Comparison of ENCODE assay signal across 8 cellular contexts in genomic region chr3:15108082-15108545, GRCh38. TPM values are rescaled to one million over a fixed set of nuclear protein-coding genes. Genes with fewer than 3 reads are reported as not detected.
DNase-seq lines count a peak whose midpoint lies in the region; ATAC-seq and TF ChIP-seq lines count a peak whose summit lies in the region.

No MANE protein-coding gene starts in this region.

- H3K27ac ChIP-seq in lung (ENCODE audit: low read depth in 1 of 2, low read length in 1 of 2) = no peak overlapping the region

- H3K36me3 Mint-ChIP-seq in activated CD4-positive, alpha-beta T cell treated with anti-CD3 and anti-CD28 coated beads, Interleukin-2, amount 10 ng/mL, durations not matched to agents 24 days and 14 days (ENCODE audit: low read depth) = no peaks in the 10 kb centered on the region

- H3K36me3 ChIP-seq in lung (ENCODE audit: control insufficient read depth in 2 of 2, insufficient read depth in 2 of 2, low read length in 2 of 2) = no peaks in the 10 kb centered on the region

- 12 to 16% methylated on average over 11 of the region's 11 CpGs for WGBS in lung, 2 donors

- no peak overlapping the region for H3K27ac Mint-ChIP-seq in activated CD4-positive, alpha-beta T cell treated with anti-CD3 and anti-CD28 coated beads, Interleukin-2, amount 10 ng/mL, durations not matched to agents 24 days and 14 days

- TF ChIP-seq CTCF in GM12874 (IDR thresholded peaks at IDR 0.05; ENCODE audit: insufficient read depth, low read depth, low read length) (peak; percentile 93), lung (IDR thresholded peaks at IDR 0.05; ENCODE audit: control extremely low read depth, extremely low read depth) (peak; percentile 76)

- H3K27me3 Mint-ChIP-seq in activated CD4-positive, alpha-beta T cell treated with anti-CD3 and anti-CD28 coated beads, Interleukin-2, amount 10 ng/mL, durations not matched to agents 24 days and 14 days = peaks cover 16% of the 10 kb centered on the region

- no peak overlapping the region for H3K4me3 ChIP-seq in lung

- H3K4me1 ChIP-seq in lung (ENCODE audit: control insufficient read depth in 2 of 2, insufficient read depth in 2 of 2, low read length in 2 of 2) = peaks cover 0 to 2% of the 10 kb centered on the region in 2 donors

- H3K4me3 Mint-ChIP-seq in activated CD4-positive, alpha-beta T cell treated with anti-CD3 and anti-CD28 coated beads, Interleukin-2, amount 10 ng/mL, durations not matched to agents 24 days and 14 days = no peak overlapping the region

- peak; percentile 67 for ATAC-seq in HG02840 (IDR thresholded peaks at IDR 0.05; ENCODE audit: low FRiP score, unreplicated experiment)
- peak; percentile 94 for ATAC-seq in lung (ENCODE audit: insufficient read depth, low FRiP score)

- H3K27me3 ChIP-seq in lung (ENCODE audit: control insufficient read depth, insufficient read depth) = no peaks in the 10 kb centered on the region

- peaks cover 8% of the 10 kb centered on the region for H3K4me1 Mint-ChIP-seq in activated CD4-positive, alpha-beta T cell treated with anti-CD3 and anti-CD28 coated beads, Interleukin-2, amount 10 ng/mL, durations not matched to agents 24 days and 14 days

- no peaks in the 10 kb centered on the region for H3K9me3 Mint-ChIP-seq in activated CD4-positive, alpha-beta T cell treated with anti-CD3 and anti-CD28 coated beads, Interleukin-2, amount 10 ng/mL, durations not matched to agents 24 days and 14 days

- DNase-seq in NCI-H446 treated with DMSO at 0.1 percent for 48 hours (lab: John Stamatoyannopoulos, UW) (peak; percentile 16), dermis microvascular lymphatic vessel endothelial cell (ENCODE audit: low read depth in 2 of 2) (peak; percentile 41 to 73), lung (ENCODE audit: low spot score) (peak; percentile 71), OCI-M2 (lab: John Stamatoyannopoulos, UW; ENCODE audit: unreplicated experiment) (no peak)
- DNase-seq in activated CD4-positive, alpha-beta T cell treated with anti-CD3 and anti-CD28 coated beads, Interleukin-2, amount 10 ng/mL, durations not matched to agents 24 days and 14 days = peak; percentile 92
- peak; percentile 58 for DNase-seq in stimulated activated CD8-positive, alpha-beta memory T cell treated with anti-CD3 and anti-CD28 coated beads, Interleukin-12 subunit alpha, Interleukin-12 subunit beta, amount 100 ng/mL, for 1 hour (ENCODE audit: low read depth)

- intact Hi-C loops in activated CD4-positive, alpha-beta T cell treated with anti-CD3 and anti-CD28 coated beads, Interleukin-2, amount 10 ng/mL, durations not matched to agents 24 days and 14 days (cut with micrococcal nuclease) = loop anchor here (1.0 to 5.0 kb wide), 4 partner anchors 159 to 1139 kb away; no protein-coding TSS in a partner anchor

- H3K9me3 ChIP-seq in lung (ENCODE audit: control insufficient read depth in 2 of 2, insufficient read depth in 1 of 2, low read length in 1 of 2) = no peaks in the 10 kb centered on the region

RNA-seq across cellular contexts. Expression of gene RBSN, which starts 9.2 kb away (rescaled TPM):
- 13.2 and 15.0 TPM in 2 replicates for total RNA-seq in activated CD4-positive, alpha-beta T cell treated with anti-CD3 and anti-CD28 coated beads, Interleukin-2, amount 10 ng/mL, durations not matched to agents 24 days and 14 days
- total RNA-seq in dermis microvascular lymphatic vessel endothelial cell (15.9 and 19.6 TPM in 2 replicates), lung (10 to 100 TPM; 26.5 to 33.8 TPM)
- polyA plus RNA-seq in lung = 1 to 10 TPM; 7.9 to 8.3 TPM

RNA-seq across cellular contexts. Expression of gene MRPS25, which starts 43.0 kb away (rescaled TPM):
- total RNA-seq in activated CD4-positive, alpha-beta T cell treated with anti-CD3 and anti-CD28 coated beads, Interleukin-2, amount 10 ng/mL, durations not matched to agents 24 days and 14 days = 103 and 114 TPM in 2 replicates
- total RNA-seq in dermis microvascular lymphatic vessel endothelial cell (21.6 and 23.4 TPM in 2 replicates), lung (10 to 100 TPM; 19.9 to 66.1 TPM)
- 10 to 100 TPM; 48.8 to 71.5 TPM for polyA plus RNA-seq in lung
